ENCODE assay signal across 23 cellular contexts in the genomic region with DNA sequence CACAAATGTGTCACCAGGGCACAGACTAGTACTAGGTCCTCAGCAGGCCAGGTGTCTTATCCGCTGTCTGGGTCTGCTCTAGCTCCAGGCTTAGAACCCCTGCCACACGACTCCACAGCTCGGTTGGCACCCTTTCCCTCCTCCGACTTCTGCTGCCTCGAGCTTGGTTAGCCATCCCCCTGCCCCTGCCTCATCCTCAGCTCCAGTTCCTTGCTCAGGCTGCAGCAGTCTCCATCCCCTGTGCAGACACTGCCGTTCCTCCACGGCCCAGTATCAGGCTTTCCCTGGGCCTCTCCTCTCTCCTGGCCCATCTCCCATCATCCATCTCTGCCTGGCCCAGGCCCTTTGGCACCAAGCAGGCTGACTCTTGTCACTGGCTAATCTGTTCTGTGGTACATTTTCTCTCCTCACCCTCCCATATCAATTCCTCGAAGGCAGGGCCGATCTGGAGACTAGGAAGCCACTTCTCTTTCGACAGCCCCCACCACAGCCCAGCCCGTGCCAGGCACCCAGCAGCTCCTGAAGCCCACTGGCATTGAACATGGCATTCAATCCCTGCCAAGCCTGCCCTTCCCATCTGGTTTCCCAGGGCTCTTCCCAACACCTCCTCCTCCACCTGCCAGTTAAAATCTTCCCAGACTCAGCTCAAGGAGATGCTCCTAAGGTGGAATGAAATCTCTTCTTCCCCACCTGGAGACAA. TPM values are rescaled to one million over a fixed set of nuclear protein-coding genes. Genes with fewer than 3 reads are reported as not detected.
A peak's percentile ranks its signal among the peaks of the same experiment; 100 is the strongest.
DNase-seq lines count a peak whose midpoint lies in the region; ATAC-seq and TF ChIP-seq lines count a peak whose summit lies in the region.
"Had no signal": no experiment of that assay in that cellular context is flagged by ENCODE, and none has a peak within 500 bp of the region (broad histone marks: within the 10 kb centered on the region; RNA-seq: fewer than 3 reads in every experiment).

No MANE protein-coding gene starts in this region.

- H3K36me3 Mint-ChIP-seq in activated T-helper 17 cell treated with anti-CD3 and anti-CD28 coated beads, Interleukin-2, amount 50 U/mL, for 72 hours (ENCODE audit: low read depth) = no peaks in the 10 kb centered on the region
- no peaks in the 10 kb centered on the region for H3K36me3 Mint-ChIP-seq in naive B cell
- peaks cover 10% of the 10 kb centered on the region for H3K36me3 Mint-ChIP-seq in stimulated activated memory B cell treated with anti-CD40 and anti-IgM and Interleukin-4, amounts not matched to agents 10 μg/mL and 1 μg/mL and 100 μg/mL, for 72 hours

- POLR2A ChIA-PET in SK-N-SH (lab: Yijun Ruan, JAX) = no interaction called here

- H3K9me2 ChIP-seq in SK-N-SH = no peaks in the 10 kb centered on the region

- TF ChIP-seq EP300 in SK-N-SH (IDR thresholded peaks at IDR 0.05; ENCODE audit: borderline replicate concordance in 1 of 2, low read depth in 1 of 2, low read length in 1 of 2) = no peak

- peaks cover 0 to 13% of the 10 kb centered on the region in 2 experiments; a peak in 1 of 4 replicates for H3K4me1 ChIP-seq in SK-N-SH (ENCODE audit: control insufficient read depth in 1 of 2, insufficient read depth in 2 of 2, low read depth in 1 of 2, low read length in 1 of 2)
- peaks cover 6% of the 10 kb centered on the region for H3K4me1 ChIP-seq in effector memory CD4-positive, alpha-beta T cell (ENCODE audit: control insufficient read depth, insufficient read depth, low read length, poor library complexity, severe bottlenecking)

- peaks cover 21% of the 10 kb centered on the region for H3K79me2 ChIP-seq in SK-N-SH (ENCODE audit: insufficient read depth)

- peaks cover 3% of the 10 kb centered on the region; the same call in 1 of the 2 replicates for H4K20me1 ChIP-seq in SK-N-SH (ENCODE audit: insufficient read depth)

- no peak overlapping the region for H3K4me3 ChIP-seq in SK-N-SH (ENCODE audit: low read depth in 2 of 2, low read length in 1 of 2)
- no peak overlapping the region for H3K4me3 ChIP-seq in effector memory CD4-positive, alpha-beta T cell (ENCODE audit: insufficient read depth, low read depth, low read length, poor library complexity, severe bottlenecking)

- no peak overlapping the region for H3K9ac ChIP-seq in SK-N-SH

- 80% methylated on average over 11 of the region's 11 CpGs for WGBS in SK-N-SH (ENCODE audit: low lambda C conversion rate)

- H3K36me3 ChIP-seq in SK-N-SH (replicated peaks in 1 of 2; ENCODE audit: control insufficient read depth in 1 of 2, insufficient read depth in 2 of 2, low read length in 1 of 2) = no peaks in the 10 kb centered on the region
- H3K36me3 ChIP-seq in effector memory CD4-positive, alpha-beta T cell (ENCODE audit: control insufficient read depth, insufficient read depth, low read length) = no peaks in the 10 kb centered on the region
- H3K36me3 ChIP-seq: colonic mucosa had no signal

- H2AFZ ChIP-seq in SK-N-SH (ENCODE audit: low read depth) = 0 out of 2 replicates have a peak overlapping the region, but pooled peaks have one; percentile 99

- ATAC-seq in SK-N-SH treated with all-trans-retinoic acid at 6 μM for 48 hours = no peak
- ATAC-seq in activated T-helper 17 cell treated with anti-CD3 and anti-CD28 coated beads, Interleukin-2, amount 50 U/mL, for 72 hours (replicated peaks) = no peak
- no peak for ATAC-seq in naive B cell (ENCODE audit: low read depth in 2 of 2)
- no peak for ATAC-seq in stimulated activated memory B cell treated with anti-CD40 and anti-IgM and Interleukin-4, amounts not matched to agents 10 μg/mL and 1 μg/mL and 100 μg/mL, for 72 hours
- ATAC-seq: left lung; psoas muscle; stimulated activated naive CD8-positive, alpha-beta T cell treated with anti-CD3 and anti-CD28 coated beads, Interleukin-15, Interleukin-2, amounts not matched to agents 100 U/mL and 50 U/mL, for 24 hours had no signal

- H3K9me3 ChIP-seq in SK-N-SH = no peaks in the 10 kb centered on the region
- H3K9me3 ChIP-seq in effector memory CD4-positive, alpha-beta T cell (ENCODE audit: control insufficient read depth, low read length) = no peaks in the 10 kb centered on the region
- H3K9me3 ChIP-seq: colonic mucosa, left lung, psoas muscle, tibial nerve had no signal

- peaks cover 9% of the 10 kb centered on the region for H3K4me1 Mint-ChIP-seq in activated T-helper 17 cell treated with anti-CD3 and anti-CD28 coated beads, Interleukin-2, amount 50 U/mL, for 72 hours
- H3K4me1 Mint-ChIP-seq in naive B cell = peaks cover 36 to 47% (median 44%) of the 10 kb centered on the region in 3 donors
- peaks cover 43% of the 10 kb centered on the region for H3K4me1 Mint-ChIP-seq in stimulated activated memory B cell treated with anti-CD40 and anti-IgM and Interleukin-4, amounts not matched to agents 10 μg/mL and 1 μg/mL and 100 μg/mL, for 72 hours

- no peaks in the 10 kb centered on the region for H3F3A ChIP-seq in SK-N-SH (replicated peaks; ENCODE audit: insufficient read depth)

- no peak overlapping the region for H3K27ac ChIP-seq in SK-N-SH (ENCODE audit: low read depth in 2 of 2, low read length in 1 of 2)
- no peak overlapping the region for H3K27ac ChIP-seq in effector memory CD4-positive, alpha-beta T cell (ENCODE audit: insufficient read depth, low read length, poor library complexity, severe bottlenecking)

- H3K4me2 ChIP-seq in SK-N-SH = no peak overlapping the region

- CTCF ChIA-PET in SK-N-SH (lab: Yijun Ruan, JAX) = interaction anchor here (0.6 to 3.6 kb wide), 5 partner anchors 12 to 139 kb away, joined by 3 to 53 read pairs (median 15); a partner anchor contains a TSS

- H3K27ac Mint-ChIP-seq in activated T-helper 17 cell treated with anti-CD3 and anti-CD28 coated beads, Interleukin-2, amount 50 U/mL, for 72 hours = no peak overlapping the region
- peak overlapping the region in 4 of 6 donors; percentile 31 to 98 (median 82) for H3K27ac Mint-ChIP-seq in naive B cell
- H3K27ac Mint-ChIP-seq in stimulated activated memory B cell treated with anti-CD40 and anti-IgM and Interleukin-4, amounts not matched to agents 10 μg/mL and 1 μg/mL and 100 μg/mL, for 72 hours = peak overlapping the region; percentile 97

- no peaks in the 10 kb centered on the region for H3K27me3 Mint-ChIP-seq in activated T-helper 17 cell treated with anti-CD3 and anti-CD28 coated beads, Interleukin-2, amount 50 U/mL, for 72 hours
- H3K27me3 Mint-ChIP-seq in naive B cell = peaks cover 0 to 18% (median 7%) of the 10 kb centered on the region in 3 donors
- H3K27me3 Mint-ChIP-seq in stimulated activated memory B cell treated with anti-CD40 and anti-IgM and Interleukin-4, amounts not matched to agents 10 μg/mL and 1 μg/mL and 100 μg/mL, for 72 hours = no peaks in the 10 kb centered on the region

- H3K4me3 Mint-ChIP-seq in activated T-helper 17 cell treated with anti-CD3 and anti-CD28 coated beads, Interleukin-2, amount 50 U/mL, for 72 hours = peak overlapping the region; percentile 86
- H3K4me3 Mint-ChIP-seq in naive B cell = peak overlapping the region in 5 of 8 donors; percentile 48 to 99 (median 76)
- H3K4me3 Mint-ChIP-seq in stimulated activated memory B cell treated with anti-CD40 and anti-IgM and Interleukin-4, amounts not matched to agents 10 μg/mL and 1 μg/mL and 100 μg/mL, for 72 hours = no peak overlapping the region

- TF ChIP-seq RAD21 in SK-N-SH (IDR thresholded peaks at IDR 0.05; ENCODE audit: low read length) = no peak

- TF ChIP-seq CTCF in SK-N-SH (IDR thresholded peaks at IDR 0.05) = no peak

- H3K9me3 Mint-ChIP-seq in activated T-helper 17 cell treated with anti-CD3 and anti-CD28 coated beads, Interleukin-2, amount 50 U/mL, for 72 hours = no peaks in the 10 kb centered on the region
- H3K9me3 Mint-ChIP-seq in naive B cell = no peaks in the 10 kb centered on the region
- no peaks in the 10 kb centered on the region for H3K9me3 Mint-ChIP-seq in stimulated activated memory B cell treated with anti-CD40 and anti-IgM and Interleukin-4, amounts not matched to agents 10 μg/mL and 1 μg/mL and 100 μg/mL, for 72 hours

- DNase-seq in SK-N-SH (no peak), naive B cell (no peak), superior temporal gyrus (ENCODE audit: extremely low spot score) (no peak)
- DNase-seq in stimulated activated CD4-positive, alpha-beta T cell treated with anti-CD3 and anti-CD28 coated beads, Interleukin-4, amount 100 ng/mL, for 24 hours = no peak
- DNase-seq in effector memory CD4-positive, alpha-beta T cell = no peak
- DNase-seq: activated CD4-positive, alpha-beta T cell treated with anti-CD3 and anti-CD28 coated beads, Interleukin-2, amount 50 U/mL, for 4 hours; activated CD8-positive, alpha-beta memory T cell treated with anti-CD3 and anti-CD28 coated beads, Interleukin-2, amount 50 U/mL, for 48 hours; colonic mucosa; EL; head of caudate nucleus; midbrain; NCI-H1105 treated with DMSO at 0.1 percent for 48 hours; NCI-H2081 treated with DMSO at 0.1 percent for 48 hours; NCI-H446; psoas muscle; stimulated activated CD4-positive, alpha-beta T cell treated with anti-CD3 and anti-CD28 coated beads, Interleukin-1b, Interleukin-23, amount 100 ng/mL, for 48 hours; stimulated activated naive CD8-positive, alpha-beta T cell treated with anti-CD3 and anti-CD28 coated beads, Interleukin-15, Interleukin-2, amounts not matched to agents 100 U/mL and 50 U/mL, for 24 hours had no signal

- H3K27me3 ChIP-seq in SK-N-SH (ENCODE audit: insufficient read depth) = no peaks in the 10 kb centered on the region
- no peaks in the 10 kb centered on the region for H3K27me3 ChIP-seq in effector memory CD4-positive, alpha-beta T cell (replicated peaks; ENCODE audit: control insufficient read depth, insufficient read depth, low read length, poor library complexity, severe bottlenecking)
- H3K27me3 ChIP-seq: colonic mucosa, left lung, tibial nerve had no signal

RNA-seq across cellular contexts. Expression of a gene that starts 1.4 kb away (rescaled TPM):
- polyA plus RNA-seq in SK-N-SH (2012; rRNA removed) (360 and 442 TPM in 2 replicates), naive B cell (ENCODE audit: low read depth in 6 of 6) (100 to 1,000 TPM; 102 to 198 (median 110) TPM)
- polyA plus RNA-seq in SK-N-SH (2012; cell fraction: cytosol; rRNA removed) = 126 and 213 TPM in 2 replicates
- 427 and 781 TPM in 2 replicates for polyA plus RNA-seq in SK-N-SH (2012; cell fraction: nucleus; rRNA removed)
- 10 to 100 TPM; 48.5 to 54.5 TPM for total RNA-seq in activated T-helper 17 cell treated with anti-CD3 and anti-CD28 coated beads, Interleukin-2, amount 50 U/mL, for 72 hours

RNA-seq across cellular contexts. Expression of a gene that starts 19.0 kb away (rescaled TPM):
- polyA plus RNA-seq in SK-N-SH (2012; rRNA removed) = 106 and 131 TPM in 2 replicates
- polyA plus RNA-seq in SK-N-SH (2012; cell fraction: cytosol; rRNA removed) = 58.4 and 82.3 TPM in 2 replicates
- 260 and 343 TPM in 2 replicates for polyA plus RNA-seq in SK-N-SH (2012; cell fraction: nucleus; rRNA removed)
- 100 to 1,000 TPM in 1 of 2 donors, 10 to 100 TPM in 1; 60.3 to 114 TPM for total RNA-seq in activated T-helper 17 cell treated with anti-CD3 and anti-CD28 coated beads, Interleukin-2, amount 50 U/mL, for 72 hours
- polyA plus RNA-seq in naive B cell (ENCODE audit: low read depth in 6 of 6) = 100 to 1,000 TPM in 3 of 6 donors, 10 to 100 TPM in 3; 87.3 to 143 (median 103) TPM

RNA-seq across cellular contexts. Expression of a gene that starts 20.0 kb away (rescaled TPM):
- polyA plus RNA-seq in SK-N-SH (2012; rRNA removed) (4.8 and 4.9 TPM in 2 replicates), naive B cell (ENCODE audit: low read depth in 6 of 6) (under 1 TPM in 2 of 6 donors, not detected in 4; 0.21 to 0.29 TPM)
- polyA plus RNA-seq in SK-N-SH (2012; cell fraction: cytosol; rRNA removed) = 1.8 and 3.6 TPM in 2 replicates
- polyA plus RNA-seq in SK-N-SH (2012; cell fraction: nucleus; rRNA removed) = 4.0 and 4.5 TPM in 2 replicates
- under 1 TPM; 0.17 to 0.32 TPM for total RNA-seq in activated T-helper 17 cell treated with anti-CD3 and anti-CD28 coated beads, Interleukin-2, amount 50 U/mL, for 72 hours

RNA-seq across cellular contexts. Expression of a gene that starts 35.3 kb away (rescaled TPM):
- polyA plus RNA-seq in SK-N-SH (2012; rRNA removed) (8.9 and 11.0 TPM in 2 replicates), naive B cell (ENCODE audit: low read depth in 6 of 6) (under 1 TPM in 2 of 6 donors, not detected in 4; 0.13 to 0.16 TPM)
- 5.8 and 7.9 TPM in 2 replicates for polyA plus RNA-seq in SK-N-SH (2012; cell fraction: cytosol; rRNA removed)
- 21.4 and 28.5 TPM in 2 replicates for polyA plus RNA-seq in SK-N-SH (2012; cell fraction: nucleus; rRNA removed)
- under 1 TPM; 0.41 to 0.53 TPM for total RNA-seq in activated T-helper 17 cell treated with anti-CD3 and anti-CD28 coated beads, Interleukin-2, amount 50 U/mL, for 72 hours
- total RNA-seq: H4, tibial nerve had no signal

RNA-seq across cellular contexts. Expression of a gene that starts 45.8 kb away (rescaled TPM):
- polyA plus RNA-seq in SK-N-SH (2012; rRNA removed) (1.3 and 1.9 TPM in 2 replicates), naive B cell (ENCODE audit: low read depth in 6 of 6) (1 to 10 TPM in 5 of 6 donors, under 1 TPM in 1; 0.70 to 7.1 (median 5.1) TPM)
- polyA plus RNA-seq in SK-N-SH (2012; cell fraction: cytosol; rRNA removed) = 0.21 and 0.35 TPM in 2 replicates
- 7.6 and 8.4 TPM in 2 replicates for polyA plus RNA-seq in SK-N-SH (2012; cell fraction: nucleus; rRNA removed)
- 1 to 10 TPM; 2.2 to 3.7 TPM for total RNA-seq in activated T-helper 17 cell treated with anti-CD3 and anti-CD28 coated beads, Interleukin-2, amount 50 U/mL, for 72 hours
